ENCODE assay signal across 1 cellular context in genomic region chr22:37626144-37626543, GRCh38.
TF ChIP-seq lines count a peak whose summit lies in the region.

No MANE protein-coding gene starts in this region.

TF ChIP-seq in GM12878, 131 proteins besides CTCF, POLR2A, EP300 and RAD21 (continues in another document):
- TF ChIP-seq ATF7 (IDR thresholded peaks at IDR 0.05; ENCODE audit: low read depth) (no peak), HCFC1 (IDR thresholded peaks at IDR 0.05; ENCODE audit: low read length) (no peak), E2F8 (IDR thresholded peaks at IDR 0.05; ENCODE audit: low read depth, partially characterized antibody) (no peak), RB1 (IDR thresholded peaks at IDR 0.05; ENCODE audit: borderline replicate concordance) (no peak), REST (IDR thresholded peaks at IDR 0.05; ENCODE audit: low read depth, low read length) (no peak), KDM1A (IDR thresholded peaks at IDR 0.05; ENCODE audit: borderline replicate concordance) (no peak), IKZF2 (IDR thresholded peaks at IDR 0.05) (no peak), POLR2AphosphoS5 (IDR thresholded peaks at IDR 0.05; ENCODE audit: low read length) (no peak), ZNF687 (IDR thresholded peaks at IDR 0.05) (0 out of 2 replicates have a peak, but pooled peaks have one; percentile 27), PRDM15 (CRISPR knock-in tag; IDR thresholded peaks at IDR 0.05) (no peak), CHD2 (IDR thresholded peaks at IDR 0.05; ENCODE audit: borderline replicate concordance, low read depth, low read length) (no peak), GATAD2B (conservative IDR thresholded peaks at IDR 0.05; ENCODE audit: low read depth) (no peak), SMARCA5 (IDR thresholded peaks at IDR 0.05) (no peak), ZNF592 (IDR thresholded peaks at IDR 0.05) (no peak), YY1 (IDR thresholded peaks at IDR 0.05; ENCODE audit: low read depth, low read length) (no peak), SIN3A (IDR thresholded peaks at IDR 0.05; ENCODE audit: low read depth, low read length) (no peak), ZBTB40 (IDR thresholded peaks at IDR 0.05; ENCODE audit: borderline replicate concordance) (no peak), TCF7 (IDR thresholded peaks at IDR 0.05; ENCODE audit: borderline replicate concordance) (no peak), BRCA1 (IDR thresholded peaks at IDR 0.05; ENCODE audit: low read depth, low read length) (no peak), CREB1 (IDR thresholded peaks at IDR 0.05; ENCODE audit: low read depth) (no peak), FOXM1 (IDR thresholded peaks at IDR 0.05; ENCODE audit: low read depth, low read length) (no peak), NFYA (IDR thresholded peaks at IDR 0.05; ENCODE audit: borderline replicate concordance, low read depth, low read length) (no peak)
